13 cellular contexts compared by ENCODE assay signal in the genomic region with DNA sequence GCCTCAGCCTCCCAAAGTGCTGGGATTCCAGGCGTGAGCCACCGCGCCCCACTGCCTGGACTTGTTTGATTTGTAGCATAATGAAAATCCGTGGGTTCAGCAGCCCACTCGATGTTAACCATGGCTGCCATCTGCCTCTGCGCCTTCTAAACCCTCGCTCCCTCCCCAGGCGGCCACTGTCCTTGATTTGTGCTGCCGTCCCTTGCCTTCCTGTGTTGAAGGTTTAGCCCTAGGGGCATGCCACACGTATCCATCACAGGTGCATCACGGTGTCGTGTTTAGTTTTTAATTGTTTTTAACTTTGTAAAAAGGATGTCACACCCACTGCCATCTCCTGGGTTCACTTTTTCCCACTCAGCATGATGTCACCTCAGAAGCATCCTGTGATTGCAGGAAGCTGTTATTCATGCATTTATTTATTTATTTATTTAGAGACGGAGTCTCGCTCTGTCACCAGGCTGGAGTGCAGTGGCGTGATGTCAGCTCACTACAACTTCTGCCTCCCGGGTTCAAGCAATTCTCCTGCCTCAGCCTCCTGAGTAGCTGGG. TPM values are rescaled to one million over a fixed set of nuclear protein-coding genes. Genes with fewer than 3 reads are reported as not detected.
DNase-seq lines count a peak whose midpoint lies in the region; ATAC-seq, FAIRE-seq and TF ChIP-seq lines count a peak whose summit lies in the region.
"Had no signal": no experiment of that assay in that cellular context is flagged by ENCODE, and none has a peak within 500 bp of the region (broad histone marks: within the 10 kb centered on the region; RNA-seq: fewer than 3 reads in every experiment).

No MANE protein-coding gene starts in this region.

- FAIRE-seq in keratinocyte (lab: Jason Lieb, UNC) = no peak

- no peak overlapping the region for H2AFZ ChIP-seq in keratinocyte (ENCODE audit: control insufficient read depth, low read length)

- no peaks in the 10 kb centered on the region for H3K36me3 Mint-ChIP-seq in stimulated activated effector memory CD8-positive, alpha-beta T cell treated with anti-CD3 and anti-CD28 coated beads, Interleukin-12 subunit alpha, Interleukin-12 subunit beta, amount 100 ng/mL, for 72 hours
- H3K36me3 Mint-ChIP-seq: CD4-positive, CD25-positive, alpha-beta regulatory T cell had no signal

- TF ChIP-seq CTCF in keratinocyte (optimal IDR thresholded peaks at IDR 0.05 in 1 of 3, IDR thresholded peaks at IDR 0.05 in 1 of 3, conservative IDR thresholded peaks at IDR 0.05 in 1 of 3; ENCODE audit: extremely low read depth in 1 of 3, insufficient read depth in 2 of 3, low read length in 3 of 3) = no peak

- H3K36me3 ChIP-seq in keratinocyte (ENCODE audit: control insufficient read depth in 2 of 2, extremely low read depth in 1 of 2, insufficient read depth in 2 of 2, low read length in 2 of 2) = no peaks in the 10 kb centered on the region
- H3K36me3 ChIP-seq: cardiac muscle cell had no signal

- no peaks in the 10 kb centered on the region for H3K9me3 Mint-ChIP-seq in stimulated activated effector memory CD8-positive, alpha-beta T cell treated with anti-CD3 and anti-CD28 coated beads, Interleukin-12 subunit alpha, Interleukin-12 subunit beta, amount 100 ng/mL, for 72 hours

- no peaks in the 10 kb centered on the region for H3K9me1 ChIP-seq in keratinocyte (ENCODE audit: control insufficient read depth, extremely low read depth, insufficient read depth, low read length)

- H3K79me2 ChIP-seq in keratinocyte (ENCODE audit: control insufficient read depth, insufficient read depth, low read length) = no peaks in the 10 kb centered on the region

- H3K4me1 ChIP-seq in keratinocyte (ENCODE audit: control insufficient read depth, extremely low read depth, insufficient read depth, low read length) = peaks cover 20% of the 10 kb centered on the region

- peaks cover 5% of the 10 kb centered on the region for H3K4me1 Mint-ChIP-seq in stimulated activated effector memory CD8-positive, alpha-beta T cell treated with anti-CD3 and anti-CD28 coated beads, Interleukin-12 subunit alpha, Interleukin-12 subunit beta, amount 100 ng/mL, for 72 hours
- H3K4me1 Mint-ChIP-seq: CD4-positive, CD25-positive, alpha-beta regulatory T cell had no signal

- no peak overlapping the region for H3K4me3 Mint-ChIP-seq in stimulated activated effector memory CD8-positive, alpha-beta T cell treated with anti-CD3 and anti-CD28 coated beads, Interleukin-12 subunit alpha, Interleukin-12 subunit beta, amount 100 ng/mL, for 72 hours
- H3K4me3 Mint-ChIP-seq: CD4-positive, CD25-positive, alpha-beta regulatory T cell; naive B cell had no signal

- no peak for TF ChIP-seq EP300 in Ishikawa (IDR thresholded peaks at IDR 0.05; ENCODE audit: borderline replicate concordance)

- no peak overlapping the region for H3K27ac Mint-ChIP-seq in stimulated activated effector memory CD8-positive, alpha-beta T cell treated with anti-CD3 and anti-CD28 coated beads, Interleukin-12 subunit alpha, Interleukin-12 subunit beta, amount 100 ng/mL, for 72 hours

- DNase-seq in AG20443 (ENCODE audit: low spot score) = peak; percentile 80
- peak; percentile 8 for DNase-seq in amniotic stem cell (lab: John Stamatoyannopoulos, UW)
- DNase-seq in keratinocyte (ENCODE audit: low read depth, low spot score) = no peak
- no peak for DNase-seq in stimulated activated effector memory CD8-positive, alpha-beta T cell treated with anti-CD3 and anti-CD28 coated beads, Interleukin-12 subunit alpha, Interleukin-12 subunit beta, amount 100 ng/mL, for 72 hours (ENCODE audit: low spot score in 2 of 2)
- DNase-seq in NAMALWA (ENCODE audit: low spot score) = no peak
- no peak for DNase-seq in globus pallidus (ENCODE audit: low spot score)
- DNase-seq: glutamatergic neuron, naive B cell, NCI-H1092 had no signal

- TF ChIP-seq RAD21 in Ishikawa (IDR thresholded peaks at IDR 0.05; ENCODE audit: low read depth) = no peak

- no peak overlapping the region for H3K9ac ChIP-seq in keratinocyte (ENCODE audit: control insufficient read depth, extremely low read depth, insufficient read depth, low read length)

- H3K27ac ChIP-seq in keratinocyte (ENCODE audit: control insufficient read depth, insufficient read depth, low read length) = no peak overlapping the region
- H3K27ac ChIP-seq: cardiac muscle cell had no signal

- H4K20me1 ChIP-seq in keratinocyte (ENCODE audit: control insufficient read depth, extremely low read depth, insufficient read depth, low read length) = no peaks in the 10 kb centered on the region

- H3K9me3 ChIP-seq in keratinocyte (ENCODE audit: control insufficient read depth, low read depth, low read length) = no peaks in the 10 kb centered on the region

- H3K4me3 ChIP-seq in keratinocyte (ENCODE audit: control insufficient read depth in 2 of 3, extremely low read depth in 1 of 3, insufficient read depth in 2 of 3, low read depth in 1 of 3, low read length in 3 of 3) = no peak overlapping the region
- H3K4me3 ChIP-seq: cardiac muscle cell had no signal

- H3K4me2 ChIP-seq in keratinocyte (ENCODE audit: control insufficient read depth, extremely low read depth, insufficient read depth, low read depth, low read length) = peak overlapping the region; percentile 27

- H3K27me3 ChIP-seq in keratinocyte (ENCODE audit: control insufficient read depth, extremely low read depth, insufficient read depth, low read length) = no peaks in the 10 kb centered on the region
- H3K27me3 ChIP-seq: cardiac muscle cell had no signal

- dilution Hi-C loops in keratinocyte (cut with MboI; ENCODE audit: extremely low pct_ligation_motif_present, low sequenced_read_pairs) = no loop called here

- no peak for ATAC-seq in stimulated activated effector memory CD8-positive, alpha-beta T cell treated with anti-CD3 and anti-CD28 coated beads, Interleukin-12 subunit alpha, Interleukin-12 subunit beta, amount 100 ng/mL, for 72 hours
- ATAC-seq in GM21529 (IDR thresholded peaks at IDR 0.05; ENCODE audit: unreplicated experiment) = no peak

TF ChIP-seq in Ishikawa, 13 proteins besides CTCF, POLR2A, EP300 and RAD21:
- no peak for TF ChIP-seq NFIC (IDR thresholded peaks at IDR 0.05)
- TF ChIP-seq ZBTB7A (IDR thresholded peaks at IDR 0.05; ENCODE audit: low read depth) = no peak
- TF ChIP-seq FOXM1 (IDR thresholded peaks at IDR 0.05; ENCODE audit: borderline replicate concordance, low read depth) = no peak
- TF ChIP-seq TEAD4 (IDR thresholded peaks at IDR 0.05) = peak; percentile 30

RNA-seq across cellular contexts. Expression of a gene that starts 24.5 kb away (rescaled TPM):
- polyA plus RNA-seq in keratinocyte = 2.3 to 4.8 TPM (median 4.3 TPM) in 3 replicates
- polyA plus RNA-seq in keratinocyte (2011; ENCODE audit: low read depth) = 6.5 TPM
- polyA plus RNA-seq in keratinocyte (2011; cell fraction: cytosol; rRNA removed) = 2.1 and 3.5 TPM in 2 replicates
- polyA plus RNA-seq in keratinocyte (2011; cell fraction: nucleus; rRNA removed) = 21.9 and 29.8 TPM in 2 replicates
- polyA plus RNA-seq in keratinocyte (2012; ENCODE audit: low replicate concordance) = 7.5 and 24.2 TPM in 2 replicates
- 5.2 to 6.6 TPM (median 5.8 TPM) in 3 replicates for polyA minus RNA-seq in keratinocyte
- polyA minus RNA-seq in keratinocyte (2011; cell fraction: cytosol; rRNA and poly(A)+ RNA removed) = 9.6 TPM
- 13.2 and 15.6 TPM in 2 replicates for polyA minus RNA-seq in keratinocyte (2011; cell fraction: nucleus; rRNA and poly(A)+ RNA removed)

RNA-seq across cellular contexts. Expression of a gene that starts 41.8 kb away (rescaled TPM):
- polyA plus RNA-seq in keratinocyte = 2.2 to 4.8 TPM (median 2.3 TPM) in 3 replicates
- 1.8 TPM for polyA plus RNA-seq in keratinocyte (2011; ENCODE audit: low read depth)
- 1.3 and 2.1 TPM in 2 replicates for polyA plus RNA-seq in keratinocyte (2011; cell fraction: cytosol; rRNA removed)
- 3.5 and 4.6 TPM in 2 replicates for polyA plus RNA-seq in keratinocyte (2011; cell fraction: nucleus; rRNA removed)
- 1.2 and 2.0 TPM in 2 replicates for polyA plus RNA-seq in keratinocyte (2012; ENCODE audit: low replicate concordance)
- polyA minus RNA-seq in keratinocyte = 0.38 to 3.3 TPM (median 1.3 TPM) in 3 replicates
- 7.7 TPM for polyA minus RNA-seq in keratinocyte (2011; cell fraction: cytosol; rRNA and poly(A)+ RNA removed)
- polyA minus RNA-seq in keratinocyte (2011; cell fraction: nucleus; rRNA and poly(A)+ RNA removed) = 5.1 and 9.2 TPM in 2 replicates

RNA-seq across cellular contexts. Expression of a gene that starts 59.1 kb away (rescaled TPM):
- 25.8 to 27.1 TPM (median 26.3 TPM) in 3 replicates for polyA plus RNA-seq in keratinocyte
- polyA plus RNA-seq in keratinocyte (2011; ENCODE audit: low read depth) = 8.4 TPM
- polyA plus RNA-seq in keratinocyte (2011; cell fraction: cytosol; rRNA removed) = 10.4 and 22.4 TPM in 2 replicates
- polyA plus RNA-seq in keratinocyte (2011; cell fraction: nucleus; rRNA removed) = 50.5 and 61.5 TPM in 2 replicates
- 16.2 and 30.7 TPM in 2 replicates for polyA plus RNA-seq in keratinocyte (2012; ENCODE audit: low replicate concordance)
- polyA minus RNA-seq in keratinocyte = 17.2 to 33.2 TPM (median 20.8 TPM) in 3 replicates
- 26.3 TPM for polyA minus RNA-seq in keratinocyte (2011; cell fraction: cytosol; rRNA and poly(A)+ RNA removed)
- polyA minus RNA-seq in keratinocyte (2011; cell fraction: nucleus; rRNA and poly(A)+ RNA removed) = 19.0 and 21.3 TPM in 2 replicates

Comparison
In these comparisons a context has a peak if more than half of its experiments do, and no peak if none do; other contexts are left out.
1. DNase-seq: peak in AG20443 (single experiment) and amniotic stem cell (single experiment); none in keratinocyte (single experiment), stimulated activated effector memory CD8-positive, alpha-beta T cell treated with anti-CD3 and anti-CD28 coated beads, Interleukin-12 subunit alpha, Interleukin-12 subunit beta, amount 100 ng/mL, for 72 hours (0 of 2), NAMALWA (single experiment) and globus pallidus (single experiment).